In the genomic region with DNA sequence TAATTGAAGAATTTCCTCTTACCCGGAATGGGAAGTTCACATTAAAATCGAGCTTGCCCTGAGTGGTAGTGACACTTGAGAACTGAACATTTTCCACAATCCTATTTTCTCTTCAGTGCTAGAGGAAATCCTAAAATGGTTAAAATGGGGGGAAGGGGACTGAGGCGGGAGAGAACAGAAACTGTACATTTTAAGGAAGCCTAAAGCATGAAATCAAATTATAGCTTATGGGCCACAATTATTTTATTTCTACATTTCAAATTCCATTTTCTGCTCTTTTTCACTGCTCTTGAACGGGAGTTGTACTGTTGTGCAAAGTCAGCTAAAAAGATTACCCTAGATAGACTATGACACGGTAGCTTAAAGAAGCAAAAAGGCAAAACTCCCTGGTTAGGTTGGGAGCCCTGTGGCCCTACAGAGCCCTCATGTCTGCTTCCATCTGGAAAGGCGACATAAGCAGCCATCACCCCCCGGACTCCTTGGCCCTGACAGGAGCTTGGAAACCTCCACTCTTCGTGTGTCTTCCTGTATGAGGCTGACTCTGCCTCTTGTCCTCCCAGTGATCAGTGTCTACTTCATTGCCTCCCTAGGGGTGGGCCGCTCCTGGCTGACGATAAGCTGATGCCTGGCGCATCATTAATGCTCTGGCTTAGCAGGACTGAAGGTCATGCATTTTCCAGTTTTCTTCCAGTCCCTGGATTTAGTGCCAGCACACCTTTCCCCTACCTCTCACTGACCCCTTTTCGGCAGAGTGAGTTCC, we compare ENCODE assay signal across 2 cellular contexts.
A peak's percentile ranks its signal among the peaks of the same experiment; 100 is the strongest.
TF ChIP-seq lines count a peak whose summit lies in the region.

No MANE protein-coding gene starts in this region.

TF ChIP-seq in IMR-90, 13 proteins besides CTCF, POLR2A, EP300 and RAD21:
- TF ChIP-seq MAFK (IDR thresholded peaks at IDR 0.05; ENCODE audit: low read depth, low read length) = peak; percentile 88
- TF ChIP-seq, protein P1, sequence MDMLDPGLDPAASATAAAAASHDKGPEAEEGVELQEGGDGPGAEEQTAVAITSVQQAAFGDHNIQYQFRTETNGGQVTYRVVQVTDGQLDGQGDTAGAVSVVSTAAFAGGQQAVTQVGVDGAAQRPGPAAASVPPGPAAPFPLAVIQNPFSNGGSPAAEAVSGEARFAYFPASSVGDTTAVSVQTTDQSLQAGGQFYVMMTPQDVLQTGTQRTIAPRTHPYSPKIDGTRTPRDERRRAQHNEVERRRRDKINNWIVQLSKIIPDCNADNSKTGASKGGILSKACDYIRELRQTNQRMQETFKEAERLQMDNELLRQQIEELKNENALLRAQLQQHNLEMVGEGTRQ (IDR thresholded peaks at IDR 0.05; ENCODE audit: low read depth, low read length) = no peak

TF ChIP-seq in endothelial cell of umbilical vein, 7 proteins besides CTCF, POLR2A, EP300 and RAD21:
- TF ChIP-seq GATA2 (IDR thresholded peaks at IDR 0.05; ENCODE audit: insufficient read depth, insufficient read length, low read depth, low read length) (no peak), JUN (IDR thresholded peaks at IDR 0.05; ENCODE audit: borderline replicate concordance, insufficient read depth, insufficient read length, low read depth) (no peak), MYC (IDR thresholded peaks at IDR 0.05; ENCODE audit: low read depth, low read length) (no peak), EZH2 (IDR thresholded peaks at IDR 0.05; ENCODE audit: borderline replicate concordance, low read depth, low read length, severe bottlenecking) (no peak), FOS (IDR thresholded peaks at IDR 0.05; ENCODE audit: borderline replicate concordance, insufficient read depth, low read length) (no peak), POLR2AphosphoS5 (IDR thresholded peaks at IDR 0.05; ENCODE audit: insufficient read depth, low read depth, low read length) (no peak)
- TF ChIP-seq, protein P2, sequence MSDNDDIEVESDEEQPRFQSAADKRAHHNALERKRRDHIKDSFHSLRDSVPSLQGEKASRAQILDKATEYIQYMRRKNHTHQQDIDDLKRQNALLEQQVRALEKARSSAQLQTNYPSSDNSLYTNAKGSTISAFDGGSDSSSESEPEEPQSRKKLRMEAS (IDR thresholded peaks at IDR 0.05; ENCODE audit: insufficient read depth, insufficient read length) = no peak
